In genomic region chr7:66163186-66163610, GRCh38 we compare ENCODE assay signal across 1 cellular context.
TF ChIP-seq lines count a peak whose summit lies in the region.

No MANE protein-coding gene starts in this region.

TF ChIP-seq in HepG2, 621 proteins besides CTCF, POLR2A, EP300 and RAD21:
- no peak for TF ChIP-seq ZNF589 (CRISPR knock-in tag; conservative IDR thresholded peaks at IDR 0.05)
- TF ChIP-seq, protein P1, sequence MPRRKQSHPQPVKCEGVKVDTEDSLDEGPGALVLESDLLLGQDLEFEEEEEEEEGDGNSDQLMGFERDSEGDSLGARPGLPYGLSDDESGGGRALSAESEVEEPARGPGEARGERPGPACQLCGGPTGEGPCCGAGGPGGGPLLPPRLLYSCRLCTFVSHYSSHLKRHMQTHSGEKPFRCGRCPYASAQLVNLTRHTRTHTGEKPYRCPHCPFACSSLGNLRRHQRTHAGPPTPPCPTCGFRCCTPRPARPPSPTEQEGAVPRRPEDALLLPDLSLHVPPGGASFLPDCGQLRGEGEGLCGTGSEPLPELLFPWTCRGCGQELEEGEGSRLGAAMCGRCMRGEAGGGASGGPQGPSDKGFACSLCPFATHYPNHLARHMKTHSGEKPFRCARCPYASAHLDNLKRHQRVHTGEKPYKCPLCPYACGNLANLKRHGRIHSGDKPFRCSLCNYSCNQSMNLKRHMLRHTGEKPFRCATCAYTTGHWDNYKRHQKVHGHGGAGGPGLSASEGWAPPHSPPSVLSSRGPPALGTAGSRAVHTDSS (CRISPR knock-in tag; conservative IDR thresholded peaks at IDR 0.05), result no peak
- TF ChIP-seq, protein P2, sequence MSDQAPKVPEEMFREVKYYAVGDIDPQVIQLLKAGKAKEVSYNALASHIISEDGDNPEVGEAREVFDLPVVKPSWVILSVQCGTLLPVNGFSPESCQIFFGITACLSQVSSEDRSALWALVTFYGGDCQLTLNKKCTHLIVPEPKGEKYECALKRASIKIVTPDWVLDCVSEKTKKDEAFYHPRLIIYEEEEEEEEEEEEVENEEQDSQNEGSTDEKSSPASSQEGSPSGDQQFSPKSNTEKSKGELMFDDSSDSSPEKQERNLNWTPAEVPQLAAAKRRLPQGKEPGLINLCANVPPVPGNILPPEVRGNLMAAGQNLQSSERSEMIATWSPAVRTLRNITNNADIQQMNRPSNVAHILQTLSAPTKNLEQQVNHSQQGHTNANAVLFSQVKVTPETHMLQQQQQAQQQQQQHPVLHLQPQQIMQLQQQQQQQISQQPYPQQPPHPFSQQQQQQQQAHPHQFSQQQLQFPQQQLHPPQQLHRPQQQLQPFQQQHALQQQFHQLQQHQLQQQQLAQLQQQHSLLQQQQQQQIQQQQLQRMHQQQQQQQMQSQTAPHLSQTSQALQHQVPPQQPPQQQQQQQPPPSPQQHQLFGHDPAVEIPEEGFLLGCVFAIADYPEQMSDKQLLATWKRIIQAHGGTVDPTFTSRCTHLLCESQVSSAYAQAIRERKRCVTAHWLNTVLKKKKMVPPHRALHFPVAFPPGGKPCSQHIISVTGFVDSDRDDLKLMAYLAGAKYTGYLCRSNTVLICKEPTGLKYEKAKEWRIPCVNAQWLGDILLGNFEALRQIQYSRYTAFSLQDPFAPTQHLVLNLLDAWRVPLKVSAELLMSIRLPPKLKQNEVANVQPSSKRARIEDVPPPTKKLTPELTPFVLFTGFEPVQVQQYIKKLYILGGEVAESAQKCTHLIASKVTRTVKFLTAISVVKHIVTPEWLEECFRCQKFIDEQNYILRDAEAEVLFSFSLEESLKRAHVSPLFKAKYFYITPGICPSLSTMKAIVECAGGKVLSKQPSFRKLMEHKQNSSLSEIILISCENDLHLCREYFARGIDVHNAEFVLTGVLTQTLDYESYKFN (CRISPR knock-in tag; conservative IDR thresholded peaks at IDR 0.05), result 0 out of 2 replicates have a peak, but pooled peaks have one; percentile 21
- TF ChIP-seq, protein P3, sequence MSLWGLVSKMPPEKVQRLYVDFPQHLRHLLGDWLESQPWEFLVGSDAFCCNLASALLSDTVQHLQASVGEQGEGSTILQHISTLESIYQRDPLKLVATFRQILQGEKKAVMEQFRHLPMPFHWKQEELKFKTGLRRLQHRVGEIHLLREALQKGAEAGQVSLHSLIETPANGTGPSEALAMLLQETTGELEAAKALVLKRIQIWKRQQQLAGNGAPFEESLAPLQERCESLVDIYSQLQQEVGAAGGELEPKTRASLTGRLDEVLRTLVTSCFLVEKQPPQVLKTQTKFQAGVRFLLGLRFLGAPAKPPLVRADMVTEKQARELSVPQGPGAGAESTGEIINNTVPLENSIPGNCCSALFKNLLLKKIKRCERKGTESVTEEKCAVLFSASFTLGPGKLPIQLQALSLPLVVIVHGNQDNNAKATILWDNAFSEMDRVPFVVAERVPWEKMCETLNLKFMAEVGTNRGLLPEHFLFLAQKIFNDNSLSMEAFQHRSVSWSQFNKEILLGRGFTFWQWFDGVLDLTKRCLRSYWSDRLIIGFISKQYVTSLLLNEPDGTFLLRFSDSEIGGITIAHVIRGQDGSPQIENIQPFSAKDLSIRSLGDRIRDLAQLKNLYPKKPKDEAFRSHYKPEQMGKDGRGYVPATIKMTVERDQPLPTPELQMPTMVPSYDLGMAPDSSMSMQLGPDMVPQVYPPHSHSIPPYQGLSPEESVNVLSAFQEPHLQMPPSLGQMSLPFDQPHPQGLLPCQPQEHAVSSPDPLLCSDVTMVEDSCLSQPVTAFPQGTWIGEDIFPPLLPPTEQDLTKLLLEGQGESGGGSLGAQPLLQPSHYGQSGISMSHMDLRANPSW (CRISPR knock-in tag; IDR thresholded peaks at IDR 0.05; ENCODE audit: borderline replicate concordance), result no peak
- TF ChIP-seq ZNF652 (CRISPR knock-in tag; IDR thresholded peaks at IDR 0.05; ENCODE audit: borderline replicate concordance, low read depth), result peak; percentile 64; the same call in 1 of the 2 replicates
- TF ChIP-seq CEBPB (IDR thresholded peaks at IDR 0.05; ENCODE audit: borderline replicate concordance, low read depth, low read length), result 0 out of 2 replicates have a peak, but pooled peaks have one; percentile 6
